In the genomic region with DNA sequence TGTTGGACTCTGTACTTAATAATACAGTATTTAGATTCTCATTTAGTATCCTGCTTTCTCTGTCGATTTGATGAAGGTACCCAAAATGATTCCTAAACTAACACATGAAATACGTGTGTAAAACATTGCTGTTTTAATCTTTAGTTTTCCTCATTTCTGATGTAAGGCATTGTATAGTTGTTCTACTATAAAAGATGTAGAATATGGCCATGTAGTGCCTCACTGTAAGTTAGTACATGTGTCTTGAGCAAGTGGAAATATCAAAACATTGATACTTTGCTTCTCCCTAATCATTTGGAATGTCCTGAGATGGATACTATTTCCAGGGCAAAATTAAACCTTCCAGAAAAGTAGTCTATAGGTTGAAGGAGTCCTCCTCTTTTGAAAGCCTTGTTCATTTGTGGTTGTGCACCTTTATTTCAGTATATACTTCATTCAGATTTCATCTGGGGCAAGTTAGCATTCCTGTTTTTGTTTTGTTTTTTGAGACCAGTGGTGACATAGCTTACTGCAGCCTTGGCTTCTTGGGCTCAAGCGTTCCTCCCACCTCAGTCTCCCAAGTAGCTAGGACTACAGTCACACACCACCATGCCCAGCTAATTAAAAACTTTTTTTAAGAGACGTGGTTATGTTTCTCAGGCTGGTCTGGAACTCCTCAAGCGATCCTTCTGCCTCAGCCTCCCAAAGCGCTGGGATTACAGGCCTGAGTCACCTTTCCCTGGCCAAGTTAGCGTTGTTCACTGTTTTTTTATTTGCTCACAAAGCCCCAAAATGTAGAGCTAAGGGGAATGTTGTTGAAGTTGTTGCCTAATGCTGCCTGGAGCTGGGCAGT, we compare ENCODE assay signal across 12 cellular contexts. TPM values are rescaled to one million over a fixed set of nuclear protein-coding genes. Genes with fewer than 3 reads are reported as not detected.
DNase-seq lines count a peak whose midpoint lies in the region; ATAC-seq, FAIRE-seq and TF ChIP-seq lines count a peak whose summit lies in the region.
"Had no signal": no experiment of that assay in that cellular context is flagged by ENCODE, and none has a peak within 500 bp of the region (broad histone marks: within the 10 kb centered on the region; RNA-seq: fewer than 3 reads in every experiment).

No MANE protein-coding gene starts in this region.

- H3K79me2 ChIP-seq in HepG2 (ENCODE audit: insufficient read depth, low read length), result peaks cover 56% of the 10 kb centered on the region

- intact Hi-C loops in HepG2 (cut with micrococcal nuclease; ENCODE audit: unreplicated experiment), result no loop called here

- H4K20me1 ChIP-seq in HepG2 (ENCODE audit: insufficient read depth, low read length), result peaks cover 91% of the 10 kb centered on the region

- no TSS peak for BruUV-seq in HepG2 (replicated peaks; lab: Mats Ljungman, UMichigan)

- no peak for FAIRE-seq in A549 (lab: Jason Lieb, UNC)
- FAIRE-seq in GM12891 (lab: Jason Lieb, UNC), result no peak
- no peak for FAIRE-seq in HepG2 (lab: Jason Lieb, UNC)
- FAIRE-seq: pancreas had no signal

- no peak for DNase-seq in A549 (ENCODE audit: low read depth in 1 of 2, low spot score in 1 of 2)
- no peak for DNase-seq in GM12891 (ENCODE audit: insufficient read length, low spot score)
- peak; percentile 43 for DNase-seq in adipocyte (ENCODE audit: low read depth)
- DNase-seq in HepG2 (ENCODE audit: low spot score), result no peak
- no peak for DNase-seq in NCI-H2227 (lab: John Stamatoyannopoulos, UW; ENCODE audit: unreplicated experiment)
- no peak for DNase-seq in MG63
- no peak for DNase-seq in NCI-H187 treated with DMSO at 0.1 percent for 48 hours (lab: John Stamatoyannopoulos, UW)
- DNase-seq in NCI-H2081 treated with DMSO at 0.1 percent for 48 hours (lab: John Stamatoyannopoulos, UW), result no peak
- DNase-seq: DMS153, NCI-H2171 treated with DMSO at 0.1 percent for 48 hours had no signal

- WGBS in A549 (ENCODE audit: missing lambda C conversion rate), result 73% methylated on average over 7 of the region's 7 CpGs
- 95% methylated on average over 7 of the region's 7 CpGs for WGBS in HepG2 (ENCODE audit: low lambda C conversion rate)

- H3K27ac ChIP-seq in A549, result no peak overlapping the region
- H3K27ac ChIP-seq in HepG2 (ENCODE audit: extremely low read length, insufficient read depth, low read length), result no peak overlapping the region

- H3K9me3 ChIP-seq in A549 (no peaks in the 10 kb centered on the region), adipocyte (ENCODE audit: control insufficient read depth, low read length) (no peaks in the 10 kb centered on the region), HepG2 (ENCODE audit: low read length) (no peaks in the 10 kb centered on the region), MG63 (no peaks in the 10 kb centered on the region)
- H3K9me3 ChIP-seq: body of pancreas, pancreas had no signal

- in situ Hi-C loops in HepG2 (cut with HindIII; ENCODE audit: extremely low pct_ligation_motif_present, low pct_unique_long_range_greater_than_20kb), result no loop called here

- ATAC-seq in A549 (peak; percentile 36; a peak in 4 of 6 replicates), HepG2 (no peak)
- ATAC-seq: body of pancreas, pancreas had no signal

- H2AFZ ChIP-seq in HepG2 (ENCODE audit: low read length), result no peak overlapping the region

- peaks cover 77% of the 10 kb centered on the region for H3K36me3 ChIP-seq in adipocyte (ENCODE audit: control insufficient read depth, insufficient read depth, low read length, severe bottlenecking)
- H3K36me3 ChIP-seq in HepG2 (replicated peaks in 1 of 2; ENCODE audit: control insufficient read depth in 1 of 2, insufficient read depth in 2 of 2, low read length in 2 of 2), result peaks cover 24 to 66% of the 10 kb centered on the region in 2 experiments
- peaks cover 91% of the 10 kb centered on the region for H3K36me3 ChIP-seq in MG63

- peaks cover 75% of the 10 kb centered on the region; the same call in 2 of the 3 replicates for H3K4me1 ChIP-seq in A549
- peaks cover 70% of the 10 kb centered on the region for H3K4me1 ChIP-seq in adipocyte (ENCODE audit: control insufficient read depth, insufficient read depth, low read length)
- peaks cover 93% of the 10 kb centered on the region for H3K4me1 ChIP-seq in HepG2 (ENCODE audit: insufficient read depth, low read length)

- H3K4me3 ChIP-seq in A549 (no peak overlapping the region), adipocyte (ENCODE audit: low read length) (peak overlapping the region; percentile 31), HepG2 (replicated peaks in 1 of 3; ENCODE audit: insufficient read depth in 1 of 3, low read depth in 2 of 3, low read length in 3 of 3) (no peak overlapping the region), MG63 (no peak overlapping the region)
- H3K4me3 ChIP-seq: body of pancreas, pancreas had no signal

- H3K27me3 ChIP-seq in adipocyte (replicated peaks; ENCODE audit: control insufficient read depth, insufficient read depth, low read length), result no peaks in the 10 kb centered on the region
- no peaks in the 10 kb centered on the region for H3K27me3 ChIP-seq in HepG2 (ENCODE audit: control insufficient read depth in 1 of 2, insufficient read depth in 2 of 2, low read length in 2 of 2)
- H3K27me3 ChIP-seq in MG63, result no peaks in the 10 kb centered on the region
- H3K27me3 ChIP-seq: body of pancreas, pancreas had no signal

- POLR2A ChIA-PET in A549 (lab: Yijun Ruan, JAX), result interaction anchor here (0.6 to 3.0 kb wide), 3 partner anchors 9 to 532 kb away, joined by 3 to 15 read pairs (median 12); no protein-coding TSS in a partner anchor
- POLR2A ChIA-PET in HepG2 (lab: Yijun Ruan, JAX), result interaction anchor here (1.4 to 8.2 kb wide), 5 partner anchors 9 to 76 kb away, joined by 3 to 142 read pairs (median 9); partner anchors contain the start of genes CDKN1A and SRSF3

- CTCF ChIA-PET in A549 (lab: Yijun Ruan, JAX), result interaction anchor here (0.6 to 2.2 kb wide), 6 partner anchors 9 to 183 kb away, joined by 3 to 12 read pairs (median 5); no protein-coding TSS in a partner anchor
- CTCF ChIA-PET in HepG2 (lab: Yijun Ruan, JAX; ENCODE audit: low intra/inter-chr PET ratio, low total read pairs), result no interaction called here

- no peak overlapping the region for H3K4me2 ChIP-seq in A549
- H3K4me2 ChIP-seq in HepG2 (ENCODE audit: low read depth, low read length), result no peak overlapping the region

- TF ChIP-seq CTCF in A549 (IDR thresholded peaks at IDR 0.05) (no peak), HepG2 (CRISPR knock-in tag; IDR thresholded peaks at IDR 0.05) (no peak)

- TF ChIP-seq POLR2A in A549 (IDR thresholded peaks at IDR 0.05; ENCODE audit: low read length), result no peak
- TF ChIP-seq POLR2A in GM12891 (IDR thresholded peaks at IDR 0.05; ENCODE audit: low read depth, low read length), result no peak; the same call in 1 of the 2 replicates
- TF ChIP-seq POLR2A in HepG2 (IDR thresholded peaks at IDR 0.05; ENCODE audit: insufficient read depth in 1 of 2, low read depth in 2 of 2, low read length in 2 of 2), result peak; percentile 23 to 66; a peak in 2 of 4 replicates

- H3K9ac ChIP-seq in adipocyte (ENCODE audit: low read length), result peak overlapping the region; percentile 31
- no peak overlapping the region for H3K9ac ChIP-seq in HepG2 (ENCODE audit: insufficient read depth, low read depth, low read length)

- TF ChIP-seq RAD21 in A549 (conservative IDR thresholded peaks at IDR 0.05 in 1 of 2, IDR thresholded peaks at IDR 0.05 in 1 of 2) (no peak), HepG2 (CRISPR knock-in tag; IDR thresholded peaks at IDR 0.05) (no peak)

- no peak for TF ChIP-seq EP300 in A549 (IDR thresholded peaks at IDR 0.05)
- no peak for TF ChIP-seq EP300 in HepG2 (IDR thresholded peaks at IDR 0.05; ENCODE audit: low read depth in 2 of 2, low read length in 2 of 2)
- no peak for TF ChIP-seq EP300 in HepG2 (CRISPR knock-in tag; IDR thresholded peaks at IDR 0.05; ENCODE audit: borderline replicate concordance)

RNA-seq across cellular contexts. Expression of gene SRSF3, which starts 11.6 kb away (rescaled TPM):
- polyA plus RNA-seq in A549 (2011; rRNA removed) (339 and 652 TPM in 2 replicates), A549 (2017; fragmentation: RNase III; extraction: RNeasy Plus Mini Kit Qiagen cat#74134 plus additional on column Dnase treatment) (582 to 629 TPM (median 605 TPM) in 3 replicates), HepG2 (2011; rRNA removed) (149 and 206 TPM in 2 replicates)
- polyA plus RNA-seq in A549 (2012; cell fraction: cytosol; rRNA removed), result 383 and 445 TPM in 2 replicates
- polyA plus RNA-seq in A549 (2012; cell fraction: nucleus; rRNA removed), result 207 and 251 TPM in 2 replicates
- polyA minus RNA-seq in A549 (2011; rRNA and poly(A)+ RNA removed), result 152 and 175 TPM in 2 replicates
- 352 TPM for polyA plus RNA-seq in GM12891 (2012; ENCODE audit: low read depth, missing spikeins)
- total RNA-seq in HepG2 (2016; rRNA removed; fragmentation: Illumina TruSeq; extraction: Trizol), result 684 and 1,115 TPM in 2 replicates
- 87.6 and 93.5 TPM in 2 replicates for total RNA-seq in HepG2 (2016; cell fraction: cytosol; rRNA removed; fragmentation: Illumina TruSeq; extraction: Trizol; ENCODE audit: low read depth)
- total RNA-seq in HepG2 (2016; cell fraction: insoluble cytoplasmic fraction; rRNA removed; fragmentation: Illumina TruSeq; extraction: Trizol), result 702 and 1,085 TPM in 2 replicates
- total RNA-seq in HepG2 (2016; cell fraction: membrane; rRNA removed; fragmentation: Illumina TruSeq; extraction: Trizol), result 160 and 205 TPM in 2 replicates
- 332 and 341 TPM in 2 replicates for total RNA-seq in HepG2 (2016; cell fraction: nucleus; rRNA removed; fragmentation: Illumina TruSeq; extraction: Trizol)
- 204 and 209 TPM in 2 replicates for polyA plus RNA-seq in HepG2 (2011; cell fraction: cytosol; rRNA removed)
- 336 and 345 TPM in 2 replicates for polyA plus RNA-seq in HepG2 (2011; cell fraction: nucleus; rRNA removed)
- polyA plus RNA-seq in HepG2 (2012), result 161 and 268 TPM in 2 replicates
- 90.1 and 97.9 TPM in 2 replicates for polyA plus RNA-seq in HepG2 (2016; cell fraction: cytosol; fragmentation: Illumina TruSeq; extraction: Trizol; ENCODE audit: low read depth)
- 1,067 and 1,144 TPM in 2 replicates for polyA plus RNA-seq in HepG2 (2016; cell fraction: insoluble cytoplasmic fraction; fragmentation: Illumina TruSeq; extraction: Trizol; ENCODE audit: low read depth)
- 123 and 146 TPM in 2 replicates for polyA plus RNA-seq in HepG2 (2016; cell fraction: membrane; fragmentation: Illumina TruSeq; extraction: Trizol; ENCODE audit: low read depth)
- 510 and 537 TPM in 2 replicates for polyA plus RNA-seq in HepG2 (2016; cell fraction: nucleus; fragmentation: Illumina TruSeq; extraction: Trizol; ENCODE audit: insufficient read depth, low read depth)
- polyA minus RNA-seq in HepG2 (2011; rRNA and poly(A)+ RNA removed; ENCODE audit: low replicate concordance), result 214 and 251 TPM in 2 replicates
- 55.8 and 58.4 TPM in 2 replicates for polyA minus RNA-seq in HepG2 (2011; cell fraction: cytosol; rRNA and poly(A)+ RNA removed)
- polyA minus RNA-seq in HepG2 (2011; cell fraction: nucleus; rRNA and poly(A)+ RNA removed), result 453 and 553 TPM in 2 replicates
- 168 and 271 TPM in 2 replicates for total RNA-seq in MG63 (2014; rRNA removed; shearing (Covaris generic); ENCODE audit: low replicate concordance)

RNA-seq across cellular contexts. Expression of gene STK38, which starts 58.5 kb away (rescaled TPM):
- 30.0 and 30.7 TPM in 2 replicates for polyA plus RNA-seq in A549 (2011; rRNA removed)
- 7.9 and 10.0 TPM in 2 replicates for polyA plus RNA-seq in A549 (2012; cell fraction: cytosol; rRNA removed)
- polyA plus RNA-seq in A549 (2012; cell fraction: nucleus; rRNA removed), result 11.2 and 17.9 TPM in 2 replicates
- polyA plus RNA-seq in A549 (2017; fragmentation: RNase III; extraction: RNeasy Plus Mini Kit Qiagen cat#74134 plus additional on column Dnase treatment), result 30.9 to 31.6 TPM (median 31.0 TPM) in 3 replicates
- 9.8 and 11.4 TPM in 2 replicates for polyA minus RNA-seq in A549 (2011; rRNA and poly(A)+ RNA removed)
- polyA plus RNA-seq in GM12891 (2012; ENCODE audit: low read depth, missing spikeins), result 8.4 TPM
- 20.7 and 25.5 TPM in 2 replicates for total RNA-seq in HepG2 (2016; rRNA removed; fragmentation: Illumina TruSeq; extraction: Trizol)
- total RNA-seq in HepG2 (2016; cell fraction: cytosol; rRNA removed; fragmentation: Illumina TruSeq; extraction: Trizol; ENCODE audit: low read depth), result 3.6 and 4.8 TPM in 2 replicates
- 20.5 and 24.3 TPM in 2 replicates for total RNA-seq in HepG2 (2016; cell fraction: insoluble cytoplasmic fraction; rRNA removed; fragmentation: Illumina TruSeq; extraction: Trizol)
- 8.8 and 9.2 TPM in 2 replicates for total RNA-seq in HepG2 (2016; cell fraction: membrane; rRNA removed; fragmentation: Illumina TruSeq; extraction: Trizol)
- total RNA-seq in HepG2 (2016; cell fraction: nucleus; rRNA removed; fragmentation: Illumina TruSeq; extraction: Trizol), result 16.9 and 18.3 TPM in 2 replicates
- 10.3 and 10.7 TPM in 2 replicates for polyA plus RNA-seq in HepG2 (2011; rRNA removed)
- 5.2 and 7.9 TPM in 2 replicates for polyA plus RNA-seq in HepG2 (2011; cell fraction: cytosol; rRNA removed)
- 17.4 and 18.6 TPM in 2 replicates for polyA plus RNA-seq in HepG2 (2011; cell fraction: nucleus; rRNA removed)
- polyA plus RNA-seq in HepG2 (2012), result 14.4 and 14.8 TPM in 2 replicates
- 1.2 and 1.3 TPM in 2 replicates for polyA plus RNA-seq in HepG2 (2016; cell fraction: cytosol; fragmentation: Illumina TruSeq; extraction: Trizol; ENCODE audit: low read depth)
- polyA plus RNA-seq in HepG2 (2016; cell fraction: insoluble cytoplasmic fraction; fragmentation: Illumina TruSeq; extraction: Trizol; ENCODE audit: low read depth), result 21.9 and 22.8 TPM in 2 replicates
- polyA plus RNA-seq in HepG2 (2016; cell fraction: membrane; fragmentation: Illumina TruSeq; extraction: Trizol; ENCODE audit: low read depth), result 4.0 and 4.3 TPM in 2 replicates
- 34.7 and 34.8 TPM in 2 replicates for polyA plus RNA-seq in HepG2 (2016; cell fraction: nucleus; fragmentation: Illumina TruSeq; extraction: Trizol; ENCODE audit: insufficient read depth, low read depth)
- polyA minus RNA-seq in HepG2 (2011; rRNA and poly(A)+ RNA removed; ENCODE audit: low replicate concordance), result 3.9 and 12.3 TPM in 2 replicates
- polyA minus RNA-seq in HepG2 (2011; cell fraction: cytosol; rRNA and poly(A)+ RNA removed), result 5.2 and 7.1 TPM in 2 replicates
- 11.6 and 14.5 TPM in 2 replicates for polyA minus RNA-seq in HepG2 (2011; cell fraction: nucleus; rRNA and poly(A)+ RNA removed)
- total RNA-seq in MG63 (2014; rRNA removed; shearing (Covaris generic); ENCODE audit: low replicate concordance), result 13.8 and 17.3 TPM in 2 replicates

Comparison
In these comparisons a context has a peak if more than half of its experiments do, and no peak if none do; other contexts are left out.
1. POLR2A ChIP-seq: peak in HepG2 (2 of 2); none in A549 (single experiment) and GM12891 (single experiment).
2. Of the 38 proteins assayed by ChIP-seq in both HepG2 and A549: peak only in HepG2: CEBPB, CHD2, FOSL2, POLR2A and POLR2AphosphoS2; only in A549: TP53; in both: none; in neither: 32.